ENCODE assay signal across 1 cellular context in genomic region chr20:62370115-62370806, GRCh38.
A peak's percentile ranks its signal among the peaks of the same experiment; 100 is the strongest.
TF ChIP-seq lines count a peak whose summit lies in the region.

No MANE protein-coding gene starts in this region.

TF ChIP-seq in HEK293, 187 proteins besides CTCF, POLR2A, EP300 and RAD21 (continued from another document and continues in another):
- TF ChIP-seq REST (tag by site-specific recombination; IDR thresholded peaks at IDR 0.05) (no peak), TSHZ1 (tag by site-specific recombination; IDR thresholded peaks at IDR 0.05; ENCODE audit: borderline replicate concordance) (no peak), SALL2 (tag by site-specific recombination; IDR thresholded peaks at IDR 0.05; ENCODE audit: borderline replicate concordance) (no peak), ZNF791 (tag by site-specific recombination; IDR thresholded peaks at IDR 0.05) (no peak), ZNF138 (tag by site-specific recombination; IDR thresholded peaks at IDR 0.05; ENCODE audit: borderline replicate concordance) (no peak), GLI4 (tag by site-specific recombination; IDR thresholded peaks at IDR 0.05) (no peak), ZNF571 (tag by site-specific recombination; IDR thresholded peaks at IDR 0.05) (no peak), ZNF707 (tag by site-specific recombination; IDR thresholded peaks at IDR 0.05) (no peak), ZNF660 (tag by site-specific recombination; IDR thresholded peaks at IDR 0.05) (no peak), ZNF311 (tag by site-specific recombination; IDR thresholded peaks at IDR 0.05; ENCODE audit: borderline replicate concordance) (no peak), ZNF513 (tag by site-specific recombination; IDR thresholded peaks at IDR 0.05) (no peak), ZBTB49 (tag by site-specific recombination; IDR thresholded peaks at IDR 0.05; ENCODE audit: low read depth) (no peak), GFI1B (tag by site-specific recombination; IDR thresholded peaks at IDR 0.05) (no peak), ZNF785 (tag by site-specific recombination; IDR thresholded peaks at IDR 0.05) (no peak), ZNF580 (tag by site-specific recombination; IDR thresholded peaks at IDR 0.05) (no peak), ZBTB48 (tag by site-specific recombination; IDR thresholded peaks at IDR 0.05) (peak; percentile 9; the same call in 1 of the 2 replicates), SP3 (tag by site-specific recombination; IDR thresholded peaks at IDR 0.05) (no peak), ZNF585B (tag by site-specific recombination; IDR thresholded peaks at IDR 0.05) (no peak), ZSCAN4 (tag by site-specific recombination; IDR thresholded peaks at IDR 0.05) (no peak), ZNF184 (tag by site-specific recombination; IDR thresholded peaks at IDR 0.05) (no peak), ZNF223 (tag by site-specific recombination; IDR thresholded peaks at IDR 0.05) (no peak), ZNF792 (tag by site-specific recombination; IDR thresholded peaks at IDR 0.05) (no peak), YY1 (tag by site-specific recombination; IDR thresholded peaks at IDR 0.05) (no peak), ZSCAN5A (tag by site-specific recombination; IDR thresholded peaks at IDR 0.05) (no peak), ZNF624 (tag by site-specific recombination; IDR thresholded peaks at IDR 0.05) (no peak), REPIN1 (tag by site-specific recombination; IDR thresholded peaks at IDR 0.05; ENCODE audit: low read depth) (no peak), ZNF140 (tag by site-specific recombination; IDR thresholded peaks at IDR 0.05) (no peak), HOXA7 (CRISPR knock-in tag; IDR thresholded peaks at IDR 0.05; ENCODE audit: borderline replicate concordance) (no peak), ZFP3 (tag by site-specific recombination; IDR thresholded peaks at IDR 0.05; ENCODE audit: low read depth) (no peak), ZNF529 (tag by site-specific recombination; IDR thresholded peaks at IDR 0.05; ENCODE audit: insufficient replicate concordance) (no peak), ZNF692 (tag by site-specific recombination; IDR thresholded peaks at IDR 0.05) (no peak), ZNF555 (tag by site-specific recombination; conservative IDR thresholded peaks at IDR 0.05) (no peak), ZNF239 (tag by site-specific recombination; IDR thresholded peaks at IDR 0.05) (no peak), ZNF549 (tag by site-specific recombination; IDR thresholded peaks at IDR 0.05) (no peak), ZNF426 (tag by site-specific recombination; IDR thresholded peaks at IDR 0.05) (no peak), KLF16 (tag by site-specific recombination; IDR thresholded peaks at IDR 0.05) (no peak), ZNF10 (tag by site-specific recombination; IDR thresholded peaks at IDR 0.05) (peak; percentile 91), ZNF433 (tag by site-specific recombination; IDR thresholded peaks at IDR 0.05; ENCODE audit: low read depth) (no peak), SP2 (tag by site-specific recombination; IDR thresholded peaks at IDR 0.05) (no peak), ZNF658 (tag by site-specific recombination; IDR thresholded peaks at IDR 0.05) (no peak), PRDM10 (tag by site-specific recombination; IDR thresholded peaks at IDR 0.05) (no peak), EGR2 (tag by site-specific recombination; IDR thresholded peaks at IDR 0.05; ENCODE audit: low read depth) (peak; percentile 82), ZNF114 (tag by site-specific recombination; IDR thresholded peaks at IDR 0.05) (no peak), ZNF501 (tag by site-specific recombination; IDR thresholded peaks at IDR 0.05) (no peak), ZNF335 (tag by site-specific recombination; conservative IDR thresholded peaks at IDR 0.05) (no peak), ZSCAN16 (tag by site-specific recombination; IDR thresholded peaks at IDR 0.05) (no peak), ZNF302 (tag by site-specific recombination; IDR thresholded peaks at IDR 0.05; ENCODE audit: low read depth) (no peak), ZNF16 (tag by site-specific recombination; IDR thresholded peaks at IDR 0.05; ENCODE audit: low read depth) (no peak), ZNF776 (tag by site-specific recombination; IDR thresholded peaks at IDR 0.05; ENCODE audit: borderline replicate concordance) (no peak), ZNF530 (tag by site-specific recombination; IDR thresholded peaks at IDR 0.05; ENCODE audit: low read depth) (no peak)
